Comparison of ENCODE assay signal across 8 cellular contexts in genomic region chr5:74685979-74686631, GRCh38. TPM values are rescaled to one million over a fixed set of nuclear protein-coding genes. Genes with fewer than 3 reads are reported as not detected.
DNase-seq lines count a peak whose midpoint lies in the region; ATAC-seq and TF ChIP-seq lines count a peak whose summit lies in the region.

No MANE protein-coding gene starts in this region.

- DNase-seq in Daoy (ENCODE audit: low read depth) (peak; percentile 31), chondrocyte (ENCODE audit: low spot score) (no peak), memory B cell (ENCODE audit: low spot score in 2 of 2) (peak; percentile 29 to 34), GM19240 (ENCODE audit: insufficient read length, low spot score) (no peak), KG1 (lab: John Stamatoyannopoulos, UW) (no peak)

- ATAC-seq in GM21529 (IDR thresholded peaks at IDR 0.05; ENCODE audit: unreplicated experiment) (peak; percentile 45), memory B cell (ENCODE audit: low read depth) (peak; percentile 67)

- H3K4me1 Mint-ChIP-seq in chondrocyte (ENCODE audit: low read depth) (peaks cover 19% of the 10 kb centered on the region), memory B cell (peaks cover 21% of the 10 kb centered on the region)

- peak overlapping the region; percentile 83 for H3K4me3 ChIP-seq in urinary bladder (ENCODE audit: low read depth, low read length)

- 51% methylated on average over 10 of the region's 10 CpGs for WGBS in urinary bladder

- H3K36me3 Mint-ChIP-seq in chondrocyte (ENCODE audit: low read depth) (peaks cover 3% of the 10 kb centered on the region), memory B cell (peaks cover 12% of the 10 kb centered on the region)

- H3K27ac Mint-ChIP-seq in chondrocyte (ENCODE audit: unreplicated experiment): peak overlapping the region; percentile 57
- peak overlapping the region; percentile 59 for H3K27ac Mint-ChIP-seq in memory B cell

- H3K27me3 Mint-ChIP-seq in chondrocyte (ENCODE audit: low read depth): no peaks in the 10 kb centered on the region
- H3K27me3 Mint-ChIP-seq in memory B cell: no peaks in the 10 kb centered on the region

- H3K36me3 ChIP-seq in KOPT-K1 (ENCODE audit: insufficient read depth, low read length) (peaks cover 28% of the 10 kb centered on the region), urinary bladder (ENCODE audit: insufficient read depth) (peaks cover 3% of the 10 kb centered on the region)

- TF ChIP-seq CTCF in chondrocyte (IDR thresholded peaks at IDR 0.05): no peak

- H3K4me3 Mint-ChIP-seq in chondrocyte (ENCODE audit: unreplicated experiment): peak overlapping the region; percentile 79
- H3K4me3 Mint-ChIP-seq in memory B cell: peak overlapping the region; percentile 81

- peak overlapping the region; percentile 64 for H3K27ac ChIP-seq in KOPT-K1 (ENCODE audit: low read depth, low read length, poor library complexity, severe bottlenecking)
- H3K27ac ChIP-seq in urinary bladder (ENCODE audit: low read depth): peak overlapping the region; percentile 14

- H3K4me1 ChIP-seq in urinary bladder (ENCODE audit: insufficient read depth): no peaks in the 10 kb centered on the region

- H3K9me3 ChIP-seq in KOPT-K1 (ENCODE audit: insufficient read depth, low read length, poor library complexity, severe bottlenecking): no peaks in the 10 kb centered on the region

- H3K9me3 Mint-ChIP-seq in chondrocyte (ENCODE audit: low read depth) (no peaks in the 10 kb centered on the region), memory B cell (no peaks in the 10 kb centered on the region)

RNA-seq across cellular contexts. Expression of gene HEXB, which starts 1.1 kb away (rescaled TPM):
- 125 and 150 TPM in 2 replicates for total RNA-seq in Daoy (2014; rRNA removed; shearing (Covaris generic))
- 125 to 153 TPM (median 126 TPM) in 3 replicates for total RNA-seq in chondrocyte
- 111 TPM for total RNA-seq in urinary bladder
- polyA plus RNA-seq in urinary bladder: 104 TPM

RNA-seq across cellular contexts. Expression of gene ENC1, which starts 45.6 kb away (rescaled TPM):
- 66.7 and 74.6 TPM in 2 replicates for total RNA-seq in Daoy (2014; rRNA removed; shearing (Covaris generic))
- 37.4 to 53.6 TPM (median 51.1 TPM) in 3 replicates for total RNA-seq in chondrocyte
- total RNA-seq in urinary bladder: 75.4 TPM
- 11.2 TPM for polyA plus RNA-seq in urinary bladder

Comparison
In these comparisons a context has a peak if more than half of its experiments do, and no peak if none do; other contexts are left out.
1. DNase-seq: peak in Daoy (single experiment) and memory B cell (2 of 2); none in chondrocyte (single experiment), GM19240 (single experiment) and KG1 (single experiment).